Comparison of ENCODE assay signal across 17 cellular contexts in genomic region chr3:154139996-154140436, GRCh38. TPM values are rescaled to one million over a fixed set of nuclear protein-coding genes. Genes with fewer than 3 reads are reported as not detected.
DNase-seq lines count a peak whose midpoint lies in the region; ATAC-seq and TF ChIP-seq lines count a peak whose summit lies in the region.
"Had no signal": no experiment of that assay in that cellular context is flagged by ENCODE, and none has a peak within 500 bp of the region (broad histone marks: within the 10 kb centered on the region; RNA-seq: fewer than 3 reads in every experiment).

No MANE protein-coding gene starts in this region.

- H3K79me2 ChIP-seq in neural progenitor cell (ENCODE audit: low read depth): peaks cover 28% of the 10 kb centered on the region

- no peaks in the 10 kb centered on the region for H3K36me3 Mint-ChIP-seq in stimulated activated effector memory CD8-positive, alpha-beta T cell treated with anti-CD3 and anti-CD28 coated beads, Interleukin-12 subunit alpha, Interleukin-12 subunit beta, amount 100 ng/mL, for 72 hours
- peaks cover 6% of the 10 kb centered on the region for H3K36me3 Mint-ChIP-seq in neural progenitor cell
- H3K36me3 Mint-ChIP-seq: T-cell had no signal

- DNase-seq in DMS53 treated with DMSO at 0.1 percent for 48 hours (lab: John Stamatoyannopoulos, UW; ENCODE audit: unreplicated experiment): peak; percentile 4
- DNase-seq in NCI-H146 treated with DMSO at 0.1 percent for 48 hours (lab: John Stamatoyannopoulos, UW; ENCODE audit: unreplicated experiment): peak; percentile 87
- no peak for DNase-seq in mucosa of descending colon
- DNase-seq in stimulated activated effector memory CD8-positive, alpha-beta T cell treated with anti-CD3 and anti-CD28 coated beads, Interleukin-12 subunit alpha, Interleukin-12 subunit beta, amount 100 ng/mL, for 72 hours (ENCODE audit: low spot score in 2 of 2): no peak
- no peak for DNase-seq in NOMO-1 treated with DMSO at 0.1 percent for 48 hours (lab: John Stamatoyannopoulos, UW; ENCODE audit: unreplicated experiment)
- DNase-seq in neural progenitor cell (ENCODE audit: low spot score): no peak
- DNase-seq: AML-193, H9, IMR-90, NCI-H2029, NCI-H226, NCI-H524, OCI-M1, Right ventricle myocardium superior, T-cell had no signal

- H3K9me3 ChIP-seq in mucosa of descending colon (no peaks in the 10 kb centered on the region), neural progenitor cell (ENCODE audit: low read depth) (no peaks in the 10 kb centered on the region)

- H4K20me1 ChIP-seq in neural progenitor cell (ENCODE audit: low read depth): no peaks in the 10 kb centered on the region

- H3K4me3 Mint-ChIP-seq in stimulated activated effector memory CD8-positive, alpha-beta T cell treated with anti-CD3 and anti-CD28 coated beads, Interleukin-12 subunit alpha, Interleukin-12 subunit beta, amount 100 ng/mL, for 72 hours: no peak overlapping the region
- no peak overlapping the region for H3K4me3 Mint-ChIP-seq in neural progenitor cell
- H3K4me3 Mint-ChIP-seq: H9, T-cell had no signal

- ATAC-seq in mucosa of descending colon: peak; percentile 23
- no peak for ATAC-seq in stimulated activated effector memory CD8-positive, alpha-beta T cell treated with anti-CD3 and anti-CD28 coated beads, Interleukin-12 subunit alpha, Interleukin-12 subunit beta, amount 100 ng/mL, for 72 hours
- ATAC-seq: T-cell had no signal

- TF ChIP-seq CTCF in VCaP (conservative IDR thresholded peaks at IDR 0.05) (no peak), mucosa of descending colon (IDR thresholded peaks at IDR 0.05) (no peak), neural progenitor cell (IDR thresholded peaks at IDR 0.05) (no peak)

- no peak overlapping the region for H2AFZ ChIP-seq in neural progenitor cell (replicated peaks)

- H3F3A ChIP-seq in neural progenitor cell (ENCODE audit: low read depth): peaks cover 33% of the 10 kb centered on the region

- H3K4me3 ChIP-seq in mucosa of descending colon (no peak overlapping the region), neural progenitor cell (no peak overlapping the region)

- peaks cover 4% of the 10 kb centered on the region for H3K27me3 Mint-ChIP-seq in neural progenitor cell (ENCODE audit: insufficient read depth, low read depth)

- intact Hi-C loops in mucosa of descending colon (cut with DNase I, micrococcal nuclease): no loop called here

- no peak overlapping the region for H3K27ac Mint-ChIP-seq in stimulated activated effector memory CD8-positive, alpha-beta T cell treated with anti-CD3 and anti-CD28 coated beads, Interleukin-12 subunit alpha, Interleukin-12 subunit beta, amount 100 ng/mL, for 72 hours
- no peak overlapping the region for H3K27ac Mint-ChIP-seq in neural progenitor cell
- H3K27ac Mint-ChIP-seq: H9, T-cell had no signal

- peak overlapping the region; percentile 36 for H3K27ac ChIP-seq in VCaP
- H3K27ac ChIP-seq in neural progenitor cell: no peak overlapping the region
- H3K27ac ChIP-seq: C4-2B had no signal

- no peaks in the 10 kb centered on the region for H3K4me1 Mint-ChIP-seq in stimulated activated effector memory CD8-positive, alpha-beta T cell treated with anti-CD3 and anti-CD28 coated beads, Interleukin-12 subunit alpha, Interleukin-12 subunit beta, amount 100 ng/mL, for 72 hours
- H3K4me1 Mint-ChIP-seq in neural progenitor cell: peaks cover 20% of the 10 kb centered on the region
- H3K4me1 Mint-ChIP-seq: T-cell had no signal

- H3K9me3 Mint-ChIP-seq in stimulated activated effector memory CD8-positive, alpha-beta T cell treated with anti-CD3 and anti-CD28 coated beads, Interleukin-12 subunit alpha, Interleukin-12 subunit beta, amount 100 ng/mL, for 72 hours: no peaks in the 10 kb centered on the region
- H3K9me3 Mint-ChIP-seq in neural progenitor cell: no peaks in the 10 kb centered on the region
- H3K9me3 Mint-ChIP-seq: H9, T-cell had no signal

- H3K4me2 ChIP-seq in neural progenitor cell: no peak overlapping the region

- H3K4me1 ChIP-seq in mucosa of descending colon (ENCODE audit: low read depth): no peaks in the 10 kb centered on the region
- H3K4me1 ChIP-seq in neural progenitor cell: peaks cover 30% of the 10 kb centered on the region

- H3K36me3 ChIP-seq in mucosa of descending colon (ENCODE audit: low read depth) (peaks cover 3% of the 10 kb centered on the region), neural progenitor cell (no peaks in the 10 kb centered on the region)

- no peak overlapping the region for H3K9ac ChIP-seq in neural progenitor cell

- no peaks in the 10 kb centered on the region for H3K27me3 ChIP-seq in neural progenitor cell

RNA-seq across cellular contexts. Expression of gene ARHGEF26, which starts 18.8 kb away (rescaled TPM):
- total RNA-seq in mucosa of descending colon (10 to 100 TPM in 1 of 3 donors, 1 to 10 TPM in 2; 3.0 to 46.4 (median 6.8) TPM), neural progenitor cell (ENCODE audit: low replicate concordance) (13.4 and 14.0 TPM in 2 replicates)

Comparison
In these comparisons a context has a peak if more than half of its experiments do, and no peak if none do; other contexts are left out.
1. DNase-seq: peak in DMS53 treated with DMSO at 0.1 percent for 48 hours (single experiment) and NCI-H146 treated with DMSO at 0.1 percent for 48 hours (single experiment); none in mucosa of descending colon (0 of 3), stimulated activated effector memory CD8-positive, alpha-beta T cell treated with anti-CD3 and anti-CD28 coated beads, Interleukin-12 subunit alpha, Interleukin-12 subunit beta, amount 100 ng/mL, for 72 hours (0 of 2), NOMO-1 treated with DMSO at 0.1 percent for 48 hours (single experiment) and neural progenitor cell (single experiment).